8 cellular contexts compared by ENCODE assay signal in genomic region chr1:110337704-110338199, GRCh38. TPM values are rescaled to one million over a fixed set of nuclear protein-coding genes. Genes with fewer than 3 reads are reported as not detected.
DNase-seq lines count a peak whose midpoint lies in the region; ATAC-seq and TF ChIP-seq lines count a peak whose summit lies in the region.

No MANE protein-coding gene starts in this region.

- H3K4me1 ChIP-seq in Caco-2 (peaks cover 18% of the 10 kb centered on the region; the same call in 1 of the 2 replicates), colonic mucosa (peaks cover 24% of the 10 kb centered on the region)

- intact Hi-C loops in Caco-2 (cut with micrococcal nuclease; ENCODE audit: unreplicated experiment) (loop anchor here (1.0 to 10.0 kb wide), 3 partner anchors 55 to 127 kb away; partner anchors contain the start of genes LAMTOR5 and SLC16A4), colonic mucosa (cut with DNase I) (no loop called here)

- H3K9ac ChIP-seq in colonic mucosa (ENCODE audit: low read depth in 2 of 2, low read length in 2 of 2): peak overlapping the region; percentile 85 to 98

- no peak for TF ChIP-seq CTCF in Caco-2 (IDR thresholded peaks at IDR 0.05; ENCODE audit: insufficient read depth in 1 of 2, low read depth in 1 of 2, low read length in 1 of 2, severe bottlenecking in 1 of 2, unreplicated experiment in 1 of 2)
- no peak for TF ChIP-seq CTCF in LNCaP clone FGC (IDR thresholded peaks at IDR 0.05; ENCODE audit: control insufficient read depth, extremely low read depth, insufficient read depth)
- no peak for TF ChIP-seq CTCF in WI38 (IDR thresholded peaks at IDR 0.05; ENCODE audit: low read depth, low read length)
- TF ChIP-seq CTCF in colonic mucosa (IDR thresholded peaks at IDR 0.05): no peak

- ATAC-seq in memory B cell (ENCODE audit: low read depth): no peak
- peak; percentile 7 to 8 for ATAC-seq in stimulated activated naive B cell treated with anti-CD40 and anti-IgM and Interleukin-4, amounts not matched to agents 10 μg/mL and 1 μg/mL and 100 μg/mL, for 72 hours (replicated peaks)
- ATAC-seq in GM19328 (IDR thresholded peaks at IDR 0.05; ENCODE audit: unreplicated experiment): no peak
- ATAC-seq in GM21367 (IDR thresholded peaks at IDR 0.05; ENCODE audit: unreplicated experiment): no peak

- H3K36me3 Mint-ChIP-seq in Caco-2 (ENCODE audit: insufficient read depth, unreplicated experiment) (peaks cover 31% of the 10 kb centered on the region), memory B cell (peaks cover 16% of the 10 kb centered on the region)
- H3K36me3 Mint-ChIP-seq in stimulated activated naive B cell treated with anti-CD40 and anti-IgM and Interleukin-4, amounts not matched to agents 10 μg/mL and 1 μg/mL and 100 μg/mL, for 72 hours: peaks cover 18 to 26% of the 10 kb centered on the region in 2 donors

- H3K9me3 Mint-ChIP-seq in Caco-2 (ENCODE audit: unreplicated experiment) (no peaks in the 10 kb centered on the region), memory B cell (no peaks in the 10 kb centered on the region)
- no peaks in the 10 kb centered on the region for H3K9me3 Mint-ChIP-seq in stimulated activated naive B cell treated with anti-CD40 and anti-IgM and Interleukin-4, amounts not matched to agents 10 μg/mL and 1 μg/mL and 100 μg/mL, for 72 hours

- H3K27me3 Mint-ChIP-seq in Caco-2 (ENCODE audit: insufficient read depth, unreplicated experiment) (no peaks in the 10 kb centered on the region), memory B cell (no peaks in the 10 kb centered on the region)
- no peaks in the 10 kb centered on the region for H3K27me3 Mint-ChIP-seq in stimulated activated naive B cell treated with anti-CD40 and anti-IgM and Interleukin-4, amounts not matched to agents 10 μg/mL and 1 μg/mL and 100 μg/mL, for 72 hours

- no peaks in the 10 kb centered on the region for H3K27me3 ChIP-seq in Caco-2 (replicated peaks; ENCODE audit: control insufficient read depth, insufficient read depth, low read length)
- H3K27me3 ChIP-seq in colonic mucosa: no peaks in the 10 kb centered on the region

- POLR2A ChIA-PET in Caco-2 (lab: Charles Lee): interaction anchor here (0.5 to 2.1 kb wide), 5 partner anchors 14 to 158 kb away, joined by 3 to 8 read pairs (median 5); no protein-coding TSS in a partner anchor

- H3K9me3 ChIP-seq in Caco-2 (no peaks in the 10 kb centered on the region), colonic mucosa (no peaks in the 10 kb centered on the region)

- BruUV-seq in Caco-2 (replicated peaks; lab: Mats Ljungman, UMichigan): TSS peak; percentile 71

- CTCF ChIA-PET in Caco-2 (lab: Charles Lee): interaction anchor here (0.6 to 2.1 kb wide), 14 partner anchors 8 to 1048 kb away, joined by 3 to 11 read pairs (median 4); no protein-coding TSS in a partner anchor

- DNase-seq in Caco-2 (peak; percentile 40 to 50), LNCaP clone FGC (ENCODE audit: low read depth) (no peak), colonic mucosa (peak; percentile 67), memory B cell (ENCODE audit: low spot score in 2 of 2) (peak; percentile 25 to 38)
- peak; percentile 46 for DNase-seq in stimulated activated naive B cell treated with anti-CD40 and anti-IgM and Interleukin-4, amounts not matched to agents 10 μg/mL and 1 μg/mL and 100 μg/mL, for 72 hours

- H3K27ac Mint-ChIP-seq in Caco-2 (ENCODE audit: unreplicated experiment): no peak overlapping the region
- no peak overlapping the region for H3K27ac Mint-ChIP-seq in memory B cell
- no peak overlapping the region for H3K27ac Mint-ChIP-seq in stimulated activated naive B cell treated with anti-CD40 and anti-IgM and Interleukin-4, amounts not matched to agents 10 μg/mL and 1 μg/mL and 100 μg/mL, for 72 hours

- H3K27ac ChIP-seq in colonic mucosa: peak overlapping the region; percentile 99

- H3K4me3 Mint-ChIP-seq in Caco-2 (ENCODE audit: unreplicated experiment): no peak overlapping the region
- H3K4me3 Mint-ChIP-seq in memory B cell: no peak overlapping the region
- H3K4me3 Mint-ChIP-seq in stimulated activated naive B cell treated with anti-CD40 and anti-IgM and Interleukin-4, amounts not matched to agents 10 μg/mL and 1 μg/mL and 100 μg/mL, for 72 hours: no peak overlapping the region

- peak overlapping the region; percentile 73 for H3K4me3 ChIP-seq in Caco-2 (ENCODE audit: low read depth, low read length)
- peak overlapping the region; percentile 87 for H3K4me3 ChIP-seq in LNCaP clone FGC (ENCODE audit: low read depth, low read length)
- H3K4me3 ChIP-seq in WI38 (ENCODE audit: low read depth, low read length): peak overlapping the region; percentile 83
- H3K4me3 ChIP-seq in colonic mucosa: peak overlapping the region; percentile 58

- H3K4me1 Mint-ChIP-seq in Caco-2 (ENCODE audit: low read depth, unreplicated experiment) (peaks cover 15% of the 10 kb centered on the region), memory B cell (peaks cover 29% of the 10 kb centered on the region)
- peaks cover 23 to 24% of the 10 kb centered on the region in 2 donors for H3K4me1 Mint-ChIP-seq in stimulated activated naive B cell treated with anti-CD40 and anti-IgM and Interleukin-4, amounts not matched to agents 10 μg/mL and 1 μg/mL and 100 μg/mL, for 72 hours

- no peaks in the 10 kb centered on the region for H3K36me3 ChIP-seq in Caco-2 (ENCODE audit: control insufficient read depth, insufficient read depth, low read length)
- H3K36me3 ChIP-seq in colonic mucosa: no peaks in the 10 kb centered on the region

RNA-seq across cellular contexts. Expression of gene RBM15, which starts 1.4 kb away (rescaled TPM):
- 34.3 and 36.1 TPM in 2 replicates for total RNA-seq in Caco-2 (2022)
- 10 to 100 TPM; 24.1 to 35.9 TPM for total RNA-seq in colonic mucosa

RNA-seq across cellular contexts. Expression of gene SLC16A4, which starts 53.1 kb away (rescaled TPM):
- total RNA-seq in Caco-2 (2022) (7.6 and 9.3 TPM in 2 replicates), colonic mucosa (1 to 10 TPM in 1 of 2 donors, under 1 TPM in 1; 0.79 to 2.0 TPM)

Comparison
In these comparisons a context has a peak if more than half of its experiments do, and no peak if none do; other contexts are left out.
1. ATAC-seq: peak in stimulated activated naive B cell treated with anti-CD40 and anti-IgM and Interleukin-4, amounts not matched to agents 10 μg/mL and 1 μg/mL and 100 μg/mL, for 72 hours (2 of 2); none in memory B cell (single experiment), GM19328 (single experiment) and GM21367 (single experiment).
2. Peak in every context shown above with its lines, with median percentiles within 50 percentile points of each other: H3K4me3 ChIP-seq.